8 cellular contexts compared by ENCODE assay signal in the genomic region with DNA sequence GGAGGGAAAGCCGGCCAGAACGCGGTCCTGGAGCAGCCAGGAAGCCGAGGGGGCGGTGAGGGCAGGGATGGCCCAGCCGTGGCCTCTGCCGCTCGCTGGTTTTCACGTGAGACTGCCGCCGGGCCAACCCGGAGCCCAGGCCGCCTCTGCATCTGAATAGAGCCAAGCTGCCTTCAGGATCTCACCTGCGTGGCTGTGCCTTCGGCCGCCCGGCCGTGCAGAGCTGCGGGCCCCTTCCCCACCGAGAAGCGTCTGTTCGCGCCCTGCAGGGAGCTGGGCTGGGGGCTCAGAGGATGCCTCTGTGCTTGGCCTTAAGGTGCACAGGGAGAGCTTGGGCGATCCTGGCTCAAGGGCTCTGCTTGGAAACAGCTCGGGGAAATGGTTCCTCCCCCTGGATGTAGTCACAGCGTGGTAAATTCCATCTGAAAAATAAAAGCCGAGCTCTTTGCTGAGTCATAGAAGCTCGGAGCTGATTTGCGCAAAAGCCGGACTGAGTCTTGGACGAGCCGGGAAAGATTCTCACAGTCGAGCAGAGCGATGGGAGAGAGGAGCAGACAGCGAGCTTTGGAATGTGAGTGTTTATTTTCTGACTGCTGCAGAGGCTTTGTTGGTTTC. TPM values are rescaled to one million over a fixed set of nuclear protein-coding genes. Genes with fewer than 3 reads are reported as not detected.
DNase-seq lines count a peak whose midpoint lies in the region; ATAC-seq, FAIRE-seq and TF ChIP-seq lines count a peak whose summit lies in the region.

A gene (plus strand): TSS at position 456 of the 615 bp plus-strand sequence. CDS start 38,863 bp downstream, outside the sequence.

- H3K4me1 Mint-ChIP-seq in chondrocyte (ENCODE audit: low read depth): peaks cover 17% of the 10 kb centered on the region

- H3K36me3 ChIP-seq in kidney (ENCODE audit: control insufficient read depth in 1 of 2, insufficient read depth in 2 of 2, low read length in 2 of 2) (no peaks in the 10 kb centered on the region), skeletal muscle satellite cell (ENCODE audit: insufficient read depth, low read length) (no peaks in the 10 kb centered on the region)

- H3K9me3 ChIP-seq in kidney (ENCODE audit: control insufficient read depth in 1 of 2, low read length in 2 of 2): no peaks in the 10 kb centered on the region
- H3K9me3 ChIP-seq in skeletal muscle satellite cell (replicated peaks; ENCODE audit: low read length): no peaks in the 10 kb centered on the region

- H3K4me3 ChIP-seq in kidney (ENCODE audit: low read length in 2 of 2) (peak within 1 kb of the TSS; percentile 61 to 88), skeletal muscle satellite cell (ENCODE audit: low read length) (peak within 1 kb of the TSS; percentile 71)

- H3K27me3 ChIP-seq in skeletal muscle satellite cell (ENCODE audit: control insufficient read depth, insufficient read depth, low read length): no peaks in the 10 kb centered on the region

- DNase-seq in NCI-H2107 treated with DMSO at 0.1 percent for 48 hours (lab: John Stamatoyannopoulos, UW; ENCODE audit: unreplicated experiment): peak; percentile 33
- peak; percentile 71 for DNase-seq in chondrocyte (ENCODE audit: low spot score)
- no peak for DNase-seq in kidney
- DNase-seq in NCI-H524 (lab: John Stamatoyannopoulos, UW): no peak

- H3K27ac Mint-ChIP-seq in chondrocyte (ENCODE audit: unreplicated experiment): peak within 1 kb of the TSS; percentile 93

- peaks cover 15% of the 10 kb centered on the region for H3K27me3 Mint-ChIP-seq in chondrocyte (ENCODE audit: low read depth)

- peaks cover 0 to 10% of the 10 kb centered on the region in 2 donors for H3K4me1 ChIP-seq in kidney (ENCODE audit: control insufficient read depth in 1 of 2, insufficient read depth in 1 of 2, low read depth in 1 of 2, low read length in 2 of 2)
- H3K4me1 ChIP-seq in skeletal muscle satellite cell (ENCODE audit: control insufficient read depth, insufficient read depth, low read length): peaks cover 8% of the 10 kb centered on the region

- ATAC-seq in HG03025 (IDR thresholded peaks at IDR 0.05; ENCODE audit: low FRiP score, unreplicated experiment) (no peak), HG03439 (IDR thresholded peaks at IDR 0.05; ENCODE audit: unreplicated experiment) (no peak)

- intact Hi-C loops in kidney (cut with DNase I): no loop called here

- peak within 1 kb of the TSS; percentile 84 for H3K4me2 ChIP-seq in skeletal muscle satellite cell (ENCODE audit: low read length)

- H3K9ac ChIP-seq in kidney (ENCODE audit: low read length in 2 of 2) (peak within 1 kb of the TSS; percentile 5 to 31), skeletal muscle satellite cell (ENCODE audit: low read depth, low read length) (peak within 1 kb of the TSS; percentile 33)

- H3K27ac ChIP-seq in C4-2B (peak within 1 kb of the TSS; percentile 92), kidney (ENCODE audit: low read depth in 2 of 2, low read length in 2 of 2) (no peak within 1 kb of the TSS)

- no peak for FAIRE-seq in kidney (lab: Jason Lieb, UNC)

- H3K9me3 Mint-ChIP-seq in chondrocyte (ENCODE audit: low read depth): peaks cover 2% of the 10 kb centered on the region

- H3K4me3 Mint-ChIP-seq in chondrocyte (ENCODE audit: unreplicated experiment): peak within 1 kb of the TSS; percentile 85

- TF ChIP-seq CTCF in C4-2B (conservative IDR thresholded peaks at IDR 0.05) (no peak), chondrocyte (IDR thresholded peaks at IDR 0.05) (peak; percentile 22), kidney (IDR thresholded peaks at IDR 0.05; ENCODE audit: borderline replicate concordance, extremely low read depth, insufficient read depth) (no peak)

- H3K36me3 Mint-ChIP-seq in chondrocyte (ENCODE audit: low read depth): no peaks in the 10 kb centered on the region

RNA-seq across cellular contexts. Expression of the gene that starts here (rescaled TPM):
- 0.67 to 1.6 TPM (median 0.69 TPM) in 3 replicates for total RNA-seq in chondrocyte
- total RNA-seq in kidney: 0.16 TPM
- 0.13 TPM for polyA plus RNA-seq in kidney (ENCODE audit: insufficient read depth, low read depth, low replicate concordance)
- 0.22 and 0.25 TPM in 2 replicates for total RNA-seq in skeletal muscle satellite cell (2012; rRNA removed)

Comparison
In these comparisons a context has a peak if more than half of its experiments do, and no peak if none do; other contexts are left out.
1. DNase-seq: peak in NCI-H2107 treated with DMSO at 0.1 percent for 48 hours (single experiment) and chondrocyte (single experiment); none in kidney (single experiment) and NCI-H524 (0 of 2).